In the genomic region with DNA sequence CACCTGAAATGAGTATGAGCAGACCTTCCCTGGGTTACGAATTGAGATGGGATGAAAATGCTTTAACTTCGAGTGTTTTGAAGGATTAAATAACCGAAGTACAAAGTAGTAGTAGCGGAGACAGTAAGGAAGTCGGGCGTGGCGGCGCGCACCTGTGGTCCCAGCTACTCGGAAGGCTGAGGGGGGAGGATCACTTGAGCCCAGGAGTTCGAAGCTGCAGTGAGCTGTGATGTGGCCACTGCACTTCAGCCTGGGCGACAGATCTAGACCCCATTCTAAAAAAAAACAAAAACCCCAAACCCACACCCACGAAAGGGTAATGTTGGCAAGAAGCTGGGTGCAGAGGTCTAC, we compare ENCODE assay signal across 7 cellular contexts. TPM values are rescaled to one million over a fixed set of nuclear protein-coding genes. Genes with fewer than 3 reads are reported as not detected.
DNase-seq lines count a peak whose midpoint lies in the region; ATAC-seq, FAIRE-seq and TF ChIP-seq lines count a peak whose summit lies in the region.
"Not testable (repeated sequence)": the region's sequence is repeated elsewhere in the genome, so short reads cannot be mapped to it uniquely, and the experiment has no call there.

No MANE protein-coding gene starts in this region.

- H3K4me3 ChIP-seq in GM12878 = not testable (repeated sequence)

- ATAC-seq in GM18909 (IDR thresholded peaks at IDR 0.05; ENCODE audit: poor library complexity, unreplicated experiment) (peak; percentile 4), GM21360 (IDR thresholded peaks at IDR 0.05; ENCODE audit: unreplicated experiment) (peak; percentile 1), HG02623 (IDR thresholded peaks at IDR 0.05; ENCODE audit: unreplicated experiment) (peak; percentile 3), HG03066 (IDR thresholded peaks at IDR 0.05; ENCODE audit: low read depth, unreplicated experiment) (peak; percentile 6), T-cell (replicated peaks in 1 of 4) (peak in 3 of 4 experiments; percentile 5 to 28 (median 25)), GM12878 (peak; percentile 20), naive B cell (ENCODE audit: low read depth in 2 of 2) (peak; percentile 6 to 8)

- not testable (repeated sequence) for H4K20me1 ChIP-seq in GM12878 (ENCODE audit: control insufficient read depth, insufficient read depth)

- DNase-seq in T-cell; GM12878 (ENCODE audit: low read depth, low spot score); naive B cell: not testable (repeated sequence)

- not testable (repeated sequence) for TF ChIP-seq RAD21 in GM12878 (IDR thresholded peaks at IDR 0.05; ENCODE audit: insufficient read depth, low read depth, low read length)

- not testable (repeated sequence) for H2AFZ ChIP-seq in GM12878 (ENCODE audit: control insufficient read depth, low read depth, low read length)

- H3K36me3 Mint-ChIP-seq in T-cell, naive B cell: not testable (repeated sequence)

- not testable (repeated sequence) for BruUV-seq in GM12878 (replicated peaks; lab: Mats Ljungman, UMichigan)

- WGBS in GM12878 (ENCODE audit: insufficient coverage, insufficient replicate concordance, low lambda C conversion rate, missing lambda C conversion rate) = no CpG with 5 or more reads among the region's 13 CpGs

- not testable (repeated sequence) for H3K4me2 ChIP-seq in GM12878 (ENCODE audit: control insufficient read depth, insufficient read depth)

- intact Hi-C loops in GM12878 (cut with micrococcal nuclease; ENCODE audit: unreplicated experiment) = not testable (repeated sequence)

- in situ Hi-C loops in GM12878 (cut with MboI) = not testable (repeated sequence)

- not testable (repeated sequence) for H3K27me3 Mint-ChIP-seq in T-cell, naive B cell

- H3K4me1 Mint-ChIP-seq in T-cell, naive B cell: not testable (repeated sequence)

- RAD21 ChIA-PET in GM12878 (lab: Charles Lee; ENCODE audit: unreplicated experiment) = not testable (repeated sequence)

- not testable (repeated sequence) for H3K9ac ChIP-seq in GM12878 (ENCODE audit: control insufficient read depth, insufficient read depth, low read length)

- POLR2A ChIA-PET in T-cell (lab: Charles Lee); GM12878 (lab: Charles Lee): not testable (repeated sequence)

- not testable (repeated sequence) for H3K79me2 ChIP-seq in GM12878 (ENCODE audit: control insufficient read depth, insufficient read depth, low read length)

- H3K36me3 ChIP-seq in GM12878 (ENCODE audit: control insufficient read depth in 2 of 2, insufficient read depth in 2 of 2, low read length in 1 of 2) = not testable (repeated sequence)

- CTCF ChIA-PET in T-cell (lab: Charles Lee); GM12878 (lab: Yijun Ruan, JAX): not testable (repeated sequence)

- not testable (repeated sequence) for H3K27ac Mint-ChIP-seq in T-cell, naive B cell

- H3K27ac ChIP-seq in GM12878 (ENCODE audit: control insufficient read depth, insufficient read depth) = not testable (repeated sequence)

- not testable (repeated sequence) for TF ChIP-seq POLR2A in GM12878 (IDR thresholded peaks at IDR 0.05; ENCODE audit: low read depth, low read length)

- SMC1A ChIA-PET in GM12878 (lab: Charles Lee; ENCODE audit: uncharacterized antibody, unreplicated experiment) = not testable (repeated sequence)

- TF ChIP-seq CTCF in GM12878 (IDR thresholded peaks at IDR 0.05 in 2 of 3, conservative IDR thresholded peaks at IDR 0.05 in 1 of 3; ENCODE audit: control insufficient read depth in 2 of 3, extremely low read depth in 1 of 3, insufficient read depth in 1 of 3, low read depth in 3 of 3, low read length in 3 of 3) = not testable (repeated sequence)

- not testable (repeated sequence) for H3K9me3 ChIP-seq in GM12878 (replicated peaks; ENCODE audit: control insufficient read depth, insufficient read depth, low read length)

- H3K9me3 Mint-ChIP-seq in T-cell, naive B cell: not testable (repeated sequence)

- TF ChIP-seq EP300 in GM12878 (IDR thresholded peaks at IDR 0.05; ENCODE audit: borderline replicate concordance in 1 of 2, control insufficient read depth in 1 of 2, low read depth in 2 of 2, low read length in 2 of 2) = not testable (repeated sequence)

- FAIRE-seq in GM12878 (lab: Jason Lieb, UNC) = not testable (repeated sequence)

- H3K27me3 ChIP-seq in GM12878 (replicated peaks in 1 of 2; ENCODE audit: control insufficient read depth in 2 of 2, insufficient read depth in 2 of 2, low read length in 1 of 2) = not testable (repeated sequence)

- H3K4me1 ChIP-seq in GM12878 (ENCODE audit: control insufficient read depth, insufficient read depth, low read length) = not testable (repeated sequence)

- H3K4me3 Mint-ChIP-seq in T-cell, naive B cell: not testable (repeated sequence)

RNA-seq across cellular contexts. Expression of gene TRIM73, which starts 15.4 kb away (rescaled TPM):
- total RNA-seq in T-cell (10 to 100 TPM; 20.7 to 45.0 (median 30.1) TPM), GM12878 (2014; rRNA removed) (0.71 and 1.6 TPM in 2 replicates), GM12878 (2014; rRNA removed; fragmentation: Illumina TruSeq; extraction: Trizol) (0.32 and 0.76 TPM in 2 replicates), GM12878 (2021) (2.4 and 3.6 TPM in 2 replicates)
- 12.8 and 13.6 TPM in 2 replicates for total RNA-seq in GM12878 (2013; cell fraction: nucleolus; rRNA removed)
- polyA plus RNA-seq in GM12878 (2011; ENCODE audit: low read depth) = 0.62 TPM
- polyA plus RNA-seq in GM12878 (2011; rRNA removed) (0.09 and 0.23 TPM in 2 replicates), GM12878 (2014; fragmentation: Illumina TruSeq; extraction: Trizol) (0.19 TPM in 1 of 2 replicates, not detected in the other), GM12878 (2014; fragmentation: Nextera tagmentation; extraction: Ambion mirVana) (under 1 TPM in 1 of 2 experiments, not detected in 1; 0.16 TPM), GM12878 (2014; rRNA removed) (1.4 and 1.8 TPM in 2 replicates), GM12878 (2016; fragmentation: Nextera tagmentation; extraction: Ambion mirVana) (under 1 TPM; 0.21 to 0.86 TPM), naive B cell (ENCODE audit: low read depth in 6 of 6) (1 to 10 TPM in 3 of 6 donors, under 1 TPM in 2, not detected in 1; 0.09 to 1.4 (median 1.2) TPM)
- 0.27 and 0.70 TPM in 2 replicates for polyA plus RNA-seq in GM12878 (2011; cell fraction: cytosol; rRNA removed)
- 4.0 and 6.6 TPM in 2 replicates for polyA plus RNA-seq in GM12878 (2011; cell fraction: nucleus; rRNA removed)
- 1.5 and 1.7 TPM in 2 replicates for polyA plus RNA-seq in GM12878 (2012)
- 0.73 and 1.5 TPM in 2 replicates for polyA minus RNA-seq in GM12878 (2011; rRNA and poly(A)+ RNA removed)
- polyA minus RNA-seq in GM12878 (2011; cell fraction: cytosol; rRNA and poly(A)+ RNA removed) = 2.4 TPM in 1 of 2 replicates, not detected in the other
- 1.1 and 3.1 TPM in 2 replicates for polyA minus RNA-seq in GM12878 (2011; cell fraction: nucleus; rRNA and poly(A)+ RNA removed)
